Comparison of ENCODE assay signal across 32 cellular contexts in genomic region chr5:142211918-142212317, GRCh38.
"Had no signal": no experiment of that assay in that cellular context is flagged by ENCODE, and none has a peak within 500 bp of the region (broad histone marks: within the 10 kb centered on the region; RNA-seq: fewer than 3 reads in every experiment).

No MANE protein-coding gene starts in this region.

- H3K27me3 ChIP-seq: brain microvascular endothelial cell, esophagus muscularis mucosa, gastrocnemius medialis had no signal

- DNase-seq: activated B cell treated with CpG ODN at 0.5 μM for 24 hours; activated CD4-positive, alpha-beta T cell treated with anti-CD3 and anti-CD28 coated beads for 48 hours; activated CD4-positive, alpha-beta T cell treated with anti-CD3 and anti-CD28 coated beads, Interleukin-2, amount 50 U/mL, for 1 hour; activated CD4-positive, alpha-beta T cell treated with anti-CD3 and anti-CD28 coated beads, Interleukin-2, amount 50 U/mL, for 48 hours; activated CD8-positive, alpha-beta memory T cell treated with anti-CD3 and anti-CD28 coated beads for 24 hours; activated CD8-positive, alpha-beta T cell treated with anti-CD3 and anti-CD28 coated beads for 36 hours; activated effector memory CD4-positive, alpha-beta T cell treated with Interleukin-2 at 50 U/mL for 16 hours; activated gamma-delta T cell treated with Interleukin-2 at 50 U/mL for 16 hours; activated naive CD4-positive, alpha-beta T cell treated with anti-CD3 and anti-CD28 coated beads, Interleukin-2, amount 50 U/mL, for 16 hours; activated naive CD4-positive, alpha-beta T cell treated with Interleukin-2 at 50 U/mL for 16 hours; activated T-cell treated with anti-CD3 and anti-CD28 coated beads, Interleukin-2, amount 50 U/mL, for 4 hours; amniotic stem cell; anterior cingulate cortex; brain microvascular endothelial cell; dorsolateral prefrontal cortex; effector memory CD4-positive, alpha-beta T cell; erythroblast; foreskin keratinocyte; gastrocnemius medialis; glutamatergic neuron; heart left ventricle; T-helper 17 cell; T1000; WERI-Rb-1 had no signal

- H3K27ac Mint-ChIP-seq: activated B cell treated with CpG ODN at 0.5 μM for 24 hours; activated CD8-positive, alpha-beta T cell treated with anti-CD3 and anti-CD28 coated beads for 36 hours; activated naive CD8-positive, alpha-beta T cell; activated T-helper 17 cell treated with anti-CD3 and anti-CD28 coated beads, Interleukin-2, amount 50 U/mL, for 72 hours; dendritic cell treated with granulocyte-macrophage colony-stimulating factor and Interleukin-4, amounts not matched to agents 40 ng/mL and 50 ng/mL, for 4 days; T-helper 17 cell; T-helper 2 cell treated with Interferon-gamma antibody and Interleukin-4, amounts not matched to agents 5 μg/mL and 100 μg/mL, for 36 hours had no signal

- H3K36me3 Mint-ChIP-seq: activated naive CD8-positive, alpha-beta T cell had no signal

- H3K9me3 Mint-ChIP-seq: activated B cell treated with CpG ODN at 0.5 μM for 24 hours; activated CD8-positive, alpha-beta T cell treated with anti-CD3 and anti-CD28 coated beads for 36 hours; activated T-cell treated with anti-CD3 and anti-CD28 coated beads, Interleukin-2, amount 50 U/mL, for 4 hours; activated T-helper 17 cell treated with anti-CD3 and anti-CD28 coated beads, Interleukin-2, amount 50 U/mL, for 72 hours; central memory CD8-positive, alpha-beta T cell; dendritic cell treated with granulocyte-macrophage colony-stimulating factor and Interleukin-4, amounts not matched to agents 40 ng/mL and 50 ng/mL, for 4 days; T-helper 2 cell treated with Interferon-gamma antibody and Interleukin-4, amounts not matched to agents 5 μg/mL and 100 μg/mL, for 36 hours had no signal

- H3K4me3 ChIP-seq: coronary artery, dorsolateral prefrontal cortex, esophagus muscularis mucosa, gastrocnemius medialis, heart left ventricle had no signal

- ATAC-seq: activated CD4-positive, CD25-positive, alpha-beta regulatory T cell treated with anti-CD3 and anti-CD28 coated beads, Interleukin-2, amount 50 U/mL, for 24 hours; activated CD8-positive, alpha-beta T cell treated with anti-CD3 and anti-CD28 coated beads for 36 hours; activated T-cell treated with anti-CD3 and anti-CD28 coated beads, Interleukin-2, amount 50 U/mL, for 4 hours; activated T-helper 17 cell treated with anti-CD3 and anti-CD28 coated beads, Interleukin-2, amount 50 U/mL, for 72 hours; foreskin keratinocyte; gastrocnemius medialis; heart left ventricle; T-helper 17 cell had no signal

- H3K4me3 Mint-ChIP-seq: activated B cell treated with CpG ODN at 0.5 μM for 24 hours; activated CD8-positive, alpha-beta T cell treated with anti-CD3 and anti-CD28 coated beads for 36 hours; activated naive CD8-positive, alpha-beta T cell; activated T-cell treated with anti-CD3 and anti-CD28 coated beads, Interleukin-2, amount 50 U/mL, for 4 hours; activated T-helper 17 cell treated with anti-CD3 and anti-CD28 coated beads, Interleukin-2, amount 50 U/mL, for 72 hours; central memory CD8-positive, alpha-beta T cell; dendritic cell treated with granulocyte-macrophage colony-stimulating factor and Interleukin-4, amounts not matched to agents 40 ng/mL and 50 ng/mL, for 4 days; T-helper 17 cell; T-helper 2 cell treated with Interferon-gamma antibody and Interleukin-4, amounts not matched to agents 5 μg/mL and 100 μg/mL, for 36 hours had no signal

- H3K27ac ChIP-seq: brain microvascular endothelial cell, coronary artery, dorsolateral prefrontal cortex, esophagus muscularis mucosa, foreskin keratinocyte, gastrocnemius medialis, heart left ventricle, WERI-Rb-1 had no signal

- H3K4me1 Mint-ChIP-seq: activated B cell treated with CpG ODN at 0.5 μM for 24 hours; activated T-helper 17 cell treated with anti-CD3 and anti-CD28 coated beads, Interleukin-2, amount 50 U/mL, for 72 hours; central memory CD8-positive, alpha-beta T cell; T-helper 17 cell had no signal

- H3K9me3 ChIP-seq: esophagus muscularis mucosa, gastrocnemius medialis, heart left ventricle had no signal

- H3K27me3 Mint-ChIP-seq: activated CD8-positive, alpha-beta T cell treated with anti-CD3 and anti-CD28 coated beads for 36 hours; activated naive CD8-positive, alpha-beta T cell; activated T-helper 17 cell treated with anti-CD3 and anti-CD28 coated beads, Interleukin-2, amount 50 U/mL, for 72 hours had no signal

- H3K36me3 ChIP-seq: brain microvascular endothelial cell, esophagus muscularis mucosa, gastrocnemius medialis, heart left ventricle, WERI-Rb-1 had no signal
